ENCODE assay signal across 8 cellular contexts in genomic region chr19:13834308-13834790, GRCh38. TPM values are rescaled to one million over a fixed set of nuclear protein-coding genes. Genes with fewer than 3 reads are reported as not detected.
DNase-seq lines count a peak whose midpoint lies in the region; ATAC-seq and TF ChIP-seq lines count a peak whose summit lies in the region.

No MANE protein-coding gene starts in this region.

- H3K4me3 ChIP-seq in LNCaP clone FGC (ENCODE audit: low read depth, low read length), result peak overlapping the region; percentile 50
- H3K4me3 ChIP-seq in brain microvascular endothelial cell (ENCODE audit: low read depth, low read length), result no peak overlapping the region
- H3K4me3 ChIP-seq in mucosa of descending colon, result no peak overlapping the region
- H3K4me3 ChIP-seq in WERI-Rb-1 (ENCODE audit: low read depth, low read length), result no peak overlapping the region

- no peak for TF ChIP-seq CTCF in LNCaP clone FGC (IDR thresholded peaks at IDR 0.05; ENCODE audit: control insufficient read depth, extremely low read depth, insufficient read depth)
- TF ChIP-seq CTCF in brain microvascular endothelial cell (IDR thresholded peaks at IDR 0.05; ENCODE audit: low read depth, low read length, missing control alignments), result no peak
- TF ChIP-seq CTCF in mucosa of descending colon (IDR thresholded peaks at IDR 0.05), result no peak
- no peak for TF ChIP-seq CTCF in WERI-Rb-1 (IDR thresholded peaks at IDR 0.05; ENCODE audit: low read depth, low read length)

- H3K9me3 ChIP-seq in mucosa of descending colon (no peaks in the 10 kb centered on the region), WERI-Rb-1 (ENCODE audit: severe bottlenecking) (no peaks in the 10 kb centered on the region)

- in situ Hi-C loops in brain microvascular endothelial cell (cut with HindIII; ENCODE audit: low pct_ligation_motif_present, low sequenced_read_pairs), result no loop called here

- peaks cover 30% of the 10 kb centered on the region for H3K4me1 ChIP-seq in mucosa of descending colon (ENCODE audit: low read depth)

- H3K27ac ChIP-seq in brain microvascular endothelial cell (peak overlapping the region; percentile 36), WERI-Rb-1 (no peak overlapping the region)

- DNase-seq in AG08395 (ENCODE audit: low spot score) (peak; percentile 39), LNCaP clone FGC (ENCODE audit: low read depth) (no peak), brain microvascular endothelial cell (no peak), mucosa of descending colon (peak in 2 of 3 donors; percentile 14 to 41), NOMO-1 treated with dmso at 0.1 percent for 144 hours (lab: John Stamatoyannopoulos, UW; ENCODE audit: unreplicated experiment) (no peak), NCI-H2081 (lab: John Stamatoyannopoulos, UW) (no peak), WERI-Rb-1 (no peak)

- intact Hi-C loops in mucosa of descending colon (cut with DNase I, micrococcal nuclease), result no loop called here

- ATAC-seq in mucosa of descending colon, result no peak
- ATAC-seq in GM21576 (IDR thresholded peaks at IDR 0.05; ENCODE audit: unreplicated experiment), result no peak

- H3K27me3 ChIP-seq in brain microvascular endothelial cell (replicated peaks) (no peaks in the 10 kb centered on the region), WERI-Rb-1 (ENCODE audit: insufficient read depth, low read depth, severe bottlenecking) (no peaks in the 10 kb centered on the region)

- H3K36me3 ChIP-seq in brain microvascular endothelial cell (replicated peaks) (peaks cover 51% of the 10 kb centered on the region), mucosa of descending colon (ENCODE audit: low read depth) (no peaks in the 10 kb centered on the region), WERI-Rb-1 (peaks cover 10% of the 10 kb centered on the region)

RNA-seq across cellular contexts. Expression of gene ZSWIM4, which starts 39.1 kb away (rescaled TPM):
- 1 to 10 TPM; 4.1 to 4.6 (median 4.1) TPM for total RNA-seq in mucosa of descending colon

RNA-seq across cellular contexts. Expression of gene NANOS3, which starts 42.6 kb away (rescaled TPM):
- total RNA-seq in mucosa of descending colon, result 1 to 10 TPM in 1 of 3 donors, not detected in 2; 1.5 TPM

Comparison
In these comparisons a context has a peak if more than half of its experiments do, and no peak if none do; other contexts are left out.
1. DNase-seq: peak in AG08395 (single experiment) and mucosa of descending colon (2 of 3); none in LNCaP clone FGC (single experiment), brain microvascular endothelial cell (single experiment), NOMO-1 treated with dmso at 0.1 percent for 144 hours (single experiment), NCI-H2081 (0 of 2) and WERI-Rb-1 (single experiment).